In genomic region chr2:237527241-237527640, GRCh38 we compare ENCODE assay signal across 27 cellular contexts. TPM values are rescaled to one million over a fixed set of nuclear protein-coding genes. Genes with fewer than 3 reads are reported as not detected.
DNase-seq lines count a peak whose midpoint lies in the region; ATAC-seq, FAIRE-seq and TF ChIP-seq lines count a peak whose summit lies in the region.
"Had no signal": no experiment of that assay in that cellular context is flagged by ENCODE, and none has a peak within 500 bp of the region (broad histone marks: within the 10 kb centered on the region; RNA-seq: fewer than 3 reads in every experiment).

No MANE protein-coding gene starts in this region.

- in situ Hi-C loops in K562 (cut with MboI) = no loop called here

- CTCF ChIA-PET in K562 (lab: Yijun Ruan, JAX; ENCODE audit: low intra/inter-chr PET ratio) = no interaction called here

- TF ChIP-seq EP300 in K562 (IDR thresholded peaks at IDR 0.05; ENCODE audit: low read length) = no peak

- no peaks in the 10 kb centered on the region for H3K4me1 ChIP-seq in K562 (replicated peaks in 1 of 2; ENCODE audit: control insufficient read depth in 2 of 2, insufficient read depth in 2 of 2, low read length in 2 of 2)
- no peaks in the 10 kb centered on the region for H3K4me1 ChIP-seq in psoas muscle
- H3K4me1 ChIP-seq in foreskin keratinocyte = peaks cover 7% of the 10 kb centered on the region
- H3K4me1 ChIP-seq: A549, BE2C had no signal

- DNase-seq in natural killer cell treated with Interleukin-12 subunit alpha and Interleukin-12 subunit beta and Interleukin-15 and Interleukin-18, amount 100 ng/mL, for 72 hours (ENCODE audit: low spot score) = peak; percentile 44
- DNase-seq in natural killer cell = no peak
- DNase-seq in K562 (ENCODE audit: extremely low read depth in 1 of 4, low spot score in 3 of 4) = no peak
- DNase-seq in psoas muscle = no peak
- DNase-seq in foreskin keratinocyte = no peak
- no peak for DNase-seq in NCI-H748 (lab: John Stamatoyannopoulos, UW; ENCODE audit: unreplicated experiment)
- no peak for DNase-seq in DMS 273 treated with DMSO at 0.1 percent for 48 hours (lab: John Stamatoyannopoulos, UW)
- DNase-seq: 8988T; ACHN; AML-193; BE2C; CD4-positive, alpha-beta T cell; CD8-positive, alpha-beta memory T cell; DMS53; DMS79 treated with DMSO at 0.1 percent for 48 hours; GF-D8; H9 had no signal

- no peaks in the 10 kb centered on the region for H3K4me1 Mint-ChIP-seq in natural killer cell treated with Interleukin-12 subunit alpha and Interleukin-12 subunit beta and Interleukin-15 and Interleukin-18, amount 100 ng/mL, for 72 hours (ENCODE audit: low read depth in 2 of 2)
- H3K4me1 Mint-ChIP-seq in natural killer cell = no peaks in the 10 kb centered on the region
- H3K4me1 Mint-ChIP-seq: CD8-positive, alpha-beta memory T cell had no signal

- H3K4me3 Mint-ChIP-seq in natural killer cell treated with Interleukin-12 subunit alpha and Interleukin-12 subunit beta and Interleukin-15 and Interleukin-18, amount 100 ng/mL, for 72 hours = no peak overlapping the region
- H3K4me3 Mint-ChIP-seq in natural killer cell = no peak overlapping the region
- H3K4me3 Mint-ChIP-seq: CD14-positive monocyte; CD4-positive, alpha-beta T cell; CD8-positive, alpha-beta memory T cell; GM23338; H9 had no signal

- no peak overlapping the region for H3K27ac ChIP-seq in K562 (ENCODE audit: extremely low read depth, low read depth, low read length)
- no peak overlapping the region for H3K27ac ChIP-seq in psoas muscle
- no peak overlapping the region for H3K27ac ChIP-seq in foreskin keratinocyte
- H3K27ac ChIP-seq: A549 had no signal

- no peak overlapping the region for H3K27ac Mint-ChIP-seq in natural killer cell treated with Interleukin-12 subunit alpha and Interleukin-12 subunit beta and Interleukin-15 and Interleukin-18, amount 100 ng/mL, for 72 hours
- no peak overlapping the region for H3K27ac Mint-ChIP-seq in natural killer cell
- H3K27ac Mint-ChIP-seq: CD4-positive, alpha-beta T cell; CD8-positive, alpha-beta memory T cell; GM23338; H9 had no signal

- no peak for TF ChIP-seq POLR2A in K562 (conservative IDR thresholded peaks at IDR 0.05)

- no peak for ATAC-seq in natural killer cell treated with Interleukin-12 subunit alpha and Interleukin-12 subunit beta and Interleukin-15 and Interleukin-18, amount 100 ng/mL, for 72 hours
- ATAC-seq in natural killer cell = no peak
- ATAC-seq in K562 = no peak
- ATAC-seq in psoas muscle = peak; percentile 52 to 72 (median 56)
- ATAC-seq in foreskin keratinocyte = no peak
- ATAC-seq: GM23338, HCT116 had no signal

- no peak overlapping the region for H3K4me2 ChIP-seq in K562 (ENCODE audit: insufficient read depth, low read length)
- H3K4me2 ChIP-seq: A549, GM23338 had no signal

- peaks cover 0 to 2% of the 10 kb centered on the region in 2 donors for H3K27me3 Mint-ChIP-seq in natural killer cell treated with Interleukin-12 subunit alpha and Interleukin-12 subunit beta and Interleukin-15 and Interleukin-18, amount 100 ng/mL, for 72 hours
- no peaks in the 10 kb centered on the region for H3K27me3 Mint-ChIP-seq in natural killer cell (ENCODE audit: low read depth in 2 of 2)
- H3K27me3 Mint-ChIP-seq: CD4-positive, alpha-beta T cell; CD8-positive, alpha-beta memory T cell had no signal

- peaks cover 0 to 37% of the 10 kb centered on the region in 2 experiments; a peak in 3 of 5 replicates for H3K27me3 ChIP-seq in K562 (ENCODE audit: control insufficient read depth in 2 of 2, insufficient read depth in 2 of 2, low read length in 2 of 2)
- no peaks in the 10 kb centered on the region for H3K27me3 ChIP-seq in psoas muscle (ENCODE audit: insufficient read depth in 3 of 3, low read length in 2 of 3)
- H3K27me3 ChIP-seq in foreskin keratinocyte = no peaks in the 10 kb centered on the region
- H3K27me3 ChIP-seq: BE2C had no signal

- H3K36me3 Mint-ChIP-seq in natural killer cell treated with Interleukin-12 subunit alpha and Interleukin-12 subunit beta and Interleukin-15 and Interleukin-18, amount 100 ng/mL, for 72 hours = no peaks in the 10 kb centered on the region
- no peaks in the 10 kb centered on the region for H3K36me3 Mint-ChIP-seq in natural killer cell
- H3K36me3 Mint-ChIP-seq: CD14-positive monocyte; CD8-positive, alpha-beta memory T cell had no signal

- POLR2A ChIA-PET in K562 (lab: Yijun Ruan, JAX) = no interaction called here

- H3K9ac ChIP-seq in K562 (ENCODE audit: insufficient read depth in 1 of 2, low read depth in 2 of 2, low read length in 2 of 2) = no peak overlapping the region

- intact Hi-C loops in natural killer cell (cut with micrococcal nuclease) (no loop called here), K562 (cut with micrococcal nuclease) (no loop called here), psoas muscle (cut with DNase I) (no loop called here)

- H3K4me3 ChIP-seq in K562 (no peak overlapping the region), psoas muscle (no peak overlapping the region)
- H3K4me3 ChIP-seq: A549, GM23338 had no signal

- H3K9me1 ChIP-seq in K562 (ENCODE audit: control insufficient read depth, insufficient read depth, low read length) = no peaks in the 10 kb centered on the region

- no peak overlapping the region for H2AFZ ChIP-seq in K562 (ENCODE audit: low read depth, low read length)
- H2AFZ ChIP-seq: GM23338 had no signal

- H3K79me2 ChIP-seq in K562 (ENCODE audit: control insufficient read depth, insufficient read depth, low read length) = no peaks in the 10 kb centered on the region

- no TSS peak for BruUV-seq in K562 (replicated peaks; lab: Mats Ljungman, UMichigan)

- TF ChIP-seq CTCF in natural killer cell (IDR thresholded peaks at IDR 0.05) (no peak), K562 (IDR thresholded peaks at IDR 0.05 in 2 of 3, conservative IDR thresholded peaks at IDR 0.05 in 1 of 3; ENCODE audit: insufficient read depth in 2 of 3, low read depth in 1 of 3, low read length in 3 of 3) (no peak), psoas muscle (IDR thresholded peaks at IDR 0.05) (no peak), foreskin keratinocyte (conservative IDR thresholded peaks at IDR 0.05) (no peak)

- 1% methylated on average over 11 of the region's 11 CpGs for WGBS in K562 (ENCODE audit: insufficient coverage, low coverage, missing lambda C conversion rate)
- 49 to 60% (median 55%) methylated on average over 11 of the region's 11 CpGs for WGBS in psoas muscle, 3 donors

- no peaks in the 10 kb centered on the region for H4K20me1 ChIP-seq in K562 (replicated peaks; ENCODE audit: control insufficient read depth, insufficient read depth, low read length)

- H3K36me3 ChIP-seq in K562 (ENCODE audit: control insufficient read depth, insufficient read depth, low read length) = no peaks in the 10 kb centered on the region
- H3K36me3 ChIP-seq in psoas muscle (ENCODE audit: insufficient read depth in 1 of 2, low read depth in 1 of 2) = no peaks in the 10 kb centered on the region
- H3K36me3 ChIP-seq: BE2C had no signal

- no peak for TF ChIP-seq RAD21 in K562 (CRISPR knock-in tag; conservative IDR thresholded peaks at IDR 0.05 in 1 of 2, IDR thresholded peaks at IDR 0.05 in 1 of 2)

- no peaks in the 10 kb centered on the region for H3K9me3 Mint-ChIP-seq in natural killer cell treated with Interleukin-12 subunit alpha and Interleukin-12 subunit beta and Interleukin-15 and Interleukin-18, amount 100 ng/mL, for 72 hours
- no peaks in the 10 kb centered on the region for H3K9me3 Mint-ChIP-seq in natural killer cell
- H3K9me3 Mint-ChIP-seq: CD14-positive monocyte; CD4-positive, alpha-beta T cell; CD8-positive, alpha-beta memory T cell; GM23338; H9 had no signal

- FAIRE-seq in K562 (lab: Jason Lieb, UNC) = no peak
- FAIRE-seq: A549, D721Med, GM12891, GM18507 had no signal

- H3K9me3 ChIP-seq in K562 (replicated peaks; ENCODE audit: control insufficient read depth, insufficient read depth, low read depth, low read length) (no peaks in the 10 kb centered on the region), psoas muscle (no peaks in the 10 kb centered on the region)
- H3K9me3 ChIP-seq: A549, BE2C had no signal

RNA-seq across cellular contexts. Expression of gene PRLH, which starts 39.1 kb away (rescaled TPM):
- total RNA-seq in natural killer cell treated with Interleukin-12 subunit alpha and Interleukin-12 subunit beta and Interleukin-15 and Interleukin-18, amount 100 ng/mL, for 72 hours = not detected
- total RNA-seq in natural killer cell = not detected
- not detected in 2 replicates for total RNA-seq in K562 (2011; cell fraction: chromatin; rRNA removed; ENCODE audit: low replicate concordance)
- total RNA-seq in K562 (2011; cell fraction: nucleolus; rRNA removed) = not detected in 2 replicates
- total RNA-seq in K562 (2011; cell fraction: nucleoplasm; rRNA removed) = not detected in 2 replicates
- not detected in 2 replicates for total RNA-seq in K562 (2014; rRNA removed)
- total RNA-seq in K562 (2014; rRNA removed; fragmentation: Illumina TruSeq; extraction: Trizol) = not detected in 2 replicates
- not detected in 2 replicates for total RNA-seq in K562 (2015; rRNA removed; fragmentation: Illumina TruSeq; extraction: Trizol)
- total RNA-seq in K562 (2021) = not detected in 2 replicates
- polyA plus RNA-seq in K562 (2011; rRNA removed) = not detected in 2 replicates
- not detected in 2 replicates for polyA plus RNA-seq in K562 (2011; cell fraction: cytosol; rRNA removed)
- not detected in 2 replicates for polyA plus RNA-seq in K562 (2011; cell fraction: nucleus; rRNA removed)
- not detected in 2 replicates for polyA plus RNA-seq in K562 (2012)
- not detected in 2 replicates for polyA plus RNA-seq in K562 (2014; fragmentation: Illumina TruSeq; extraction: Trizol)
- polyA plus RNA-seq in K562 (2014; fragmentation: Nextera tagmentation; extraction: Ambion mirVana) = not detected
- not detected in 2 replicates for polyA plus RNA-seq in K562 (2014; rRNA removed)
- not detected in 2 replicates for polyA minus RNA-seq in K562 (2011; rRNA and poly(A)+ RNA removed)
- not detected in 2 replicates for polyA minus RNA-seq in K562 (2011; cell fraction: cytosol; rRNA and poly(A)+ RNA removed)
- polyA minus RNA-seq in K562 (2011; cell fraction: nucleus; rRNA and poly(A)+ RNA removed) = not detected in 2 replicates
- not detected for total RNA-seq in psoas muscle
- not detected for polyA plus RNA-seq in psoas muscle
- not detected in 2 replicates for total RNA-seq in foreskin keratinocyte
- polyA plus RNA-seq in foreskin keratinocyte = not detected in 2 replicates
- total RNA-seq: CD4-positive, alpha-beta T cell; CD8-positive, alpha-beta memory T cell; Daoy; G401; GM23338; H4; H9 had no signal
- polyA plus RNA-seq: A549; CD14-positive monocyte; CD8-positive, alpha-beta memory T cell; GM23338 had no signal

RNA-seq across cellular contexts. Expression of gene MLPH, which starts 40.2 kb away (rescaled TPM):
- not detected for total RNA-seq in natural killer cell treated with Interleukin-12 subunit alpha and Interleukin-12 subunit beta and Interleukin-15 and Interleukin-18, amount 100 ng/mL, for 72 hours
- total RNA-seq in natural killer cell (not detected), K562 (2014; rRNA removed) (not detected in 2 replicates), K562 (2014; rRNA removed; fragmentation: Illumina TruSeq; extraction: Trizol) (not detected in 2 replicates), K562 (2015; rRNA removed; fragmentation: Illumina TruSeq; extraction: Trizol) (not detected in 2 replicates), K562 (2021) (0.22 and 0.65 TPM in 2 replicates), psoas muscle (1 to 10 TPM in 3 of 4 donors, under 1 TPM in 1; 0.91 to 7.8 (median 3.2) TPM), foreskin keratinocyte (0.63 and 0.65 TPM in 2 replicates)
- not detected in 2 replicates for total RNA-seq in K562 (2011; cell fraction: chromatin; rRNA removed; ENCODE audit: low replicate concordance)
- not detected in 2 replicates for total RNA-seq in K562 (2011; cell fraction: nucleolus; rRNA removed)
- total RNA-seq in K562 (2011; cell fraction: nucleoplasm; rRNA removed) = not detected in 2 replicates
- polyA plus RNA-seq in K562 (2011; rRNA removed) (not detected in 2 replicates), K562 (2014; fragmentation: Illumina TruSeq; extraction: Trizol) (not detected in 2 replicates), K562 (2014; fragmentation: Nextera tagmentation; extraction: Ambion mirVana) (not detected), K562 (2014; rRNA removed) (not detected in 2 replicates), psoas muscle (1 to 10 TPM; 1.4 to 5.6 (median 1.9) TPM), foreskin keratinocyte (0.54 and 0.55 TPM in 2 replicates)
- not detected in 2 replicates for polyA plus RNA-seq in K562 (2011; cell fraction: cytosol; rRNA removed)
- 0.24 TPM in 1 of 2 replicates, not detected in the other for polyA plus RNA-seq in K562 (2011; cell fraction: nucleus; rRNA removed)
- polyA plus RNA-seq in K562 (2012) = 0.12 and 0.25 TPM in 2 replicates
- not detected in 2 replicates for polyA minus RNA-seq in K562 (2011; rRNA and poly(A)+ RNA removed)
- not detected in 2 replicates for polyA minus RNA-seq in K562 (2011; cell fraction: cytosol; rRNA and poly(A)+ RNA removed)
- not detected in 2 replicates for polyA minus RNA-seq in K562 (2011; cell fraction: nucleus; rRNA and poly(A)+ RNA removed)
- total RNA-seq: CD8-positive, alpha-beta memory T cell had no signal
- polyA plus RNA-seq: CD14-positive monocyte; CD8-positive, alpha-beta memory T cell had no signal

Comparison
In these comparisons a context has a peak if more than half of its experiments do, and no peak if none do; other contexts are left out.
1. ATAC-seq: peak in psoas muscle (4 of 4); none in natural killer cell treated with Interleukin-12 subunit alpha and Interleukin-12 subunit beta and Interleukin-15 and Interleukin-18, amount 100 ng/mL, for 72 hours (0 of 2), natural killer cell (0 of 3), K562 (single experiment) and foreskin keratinocyte (single experiment).